Comparison of ENCODE assay signal across 8 cellular contexts in the genomic region with DNA sequence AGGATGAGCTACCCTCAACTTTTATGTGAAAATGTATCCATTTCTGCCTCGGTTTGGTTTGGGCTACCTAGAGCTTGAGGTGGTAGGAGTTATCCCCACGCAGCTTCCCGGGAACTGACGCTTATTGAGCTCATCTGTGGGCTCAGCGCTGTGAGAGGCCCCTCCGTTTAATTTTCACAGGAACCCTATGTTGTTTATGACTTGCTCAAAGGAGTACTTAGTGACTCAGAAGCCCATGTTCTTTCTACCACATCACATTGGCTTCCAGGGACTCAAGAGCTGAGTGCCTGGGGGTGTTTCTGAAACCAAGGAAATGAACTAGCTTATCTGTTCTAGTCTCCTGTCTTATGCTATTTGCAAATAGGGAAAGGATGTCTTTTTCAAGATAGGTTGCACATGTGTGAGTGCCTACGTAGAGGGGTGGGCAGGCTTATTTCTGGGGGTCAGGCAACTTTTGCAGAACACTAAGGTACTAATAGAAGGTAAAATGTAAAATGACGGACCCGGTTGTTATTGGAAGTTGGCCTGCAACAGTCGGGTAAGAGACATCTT. TPM values are rescaled to one million over a fixed set of nuclear protein-coding genes. Genes with fewer than 3 reads are reported as not detected.
DNase-seq lines count a peak whose midpoint lies in the region; ATAC-seq and TF ChIP-seq lines count a peak whose summit lies in the region.

No MANE protein-coding gene starts in this region.

- H3K27ac ChIP-seq in coronary artery: peak overlapping the region; percentile 60 to 77

- no peak for TF ChIP-seq CTCF in coronary artery (IDR thresholded peaks at IDR 0.05)

- in situ Hi-C loops in G401 (cut with HindIII; ENCODE audit: low sequenced_read_pairs): no loop called here

- ATAC-seq in HG03565 (IDR thresholded peaks at IDR 0.05; ENCODE audit: unreplicated experiment) (no peak), GM21390 (IDR thresholded peaks at IDR 0.05; ENCODE audit: unreplicated experiment) (no peak)

- no peak overlapping the region for H3K4me3 ChIP-seq in coronary artery

- DNase-seq in G401 (ENCODE audit: low spot score): peak; percentile 29
- DNase-seq in T1000 (lab: John Stamatoyannopoulos, UW): peak; percentile 20
- no peak for DNase-seq in coronary artery (ENCODE audit: low spot score)
- DNase-seq in stimulated activated CD4-positive, alpha-beta T cell treated with anti-CD3 and anti-CD28 coated beads, Interleukin-4, amount 100 ng/mL, for 24 hours: peak; percentile 71
- no peak for DNase-seq in DMS 273 treated with DMSO at 0.1 percent for 48 hours (lab: John Stamatoyannopoulos, UW)
- no peak for DNase-seq in GM03348 (ENCODE audit: low spot score)

RNA-seq across cellular contexts. Expression of a gene that starts 40.5 kb away (rescaled TPM):
- total RNA-seq in G401 (2014; rRNA removed; shearing (Covaris generic)): 12.6 and 21.1 TPM in 2 replicates

Comparison
In these comparisons a context has a peak if more than half of its experiments do, and no peak if none do; other contexts are left out.
1. DNase-seq: peak in G401 (single experiment), T1000 (single experiment) and stimulated activated CD4-positive, alpha-beta T cell treated with anti-CD3 and anti-CD28 coated beads, Interleukin-4, amount 100 ng/mL, for 24 hours (single experiment); none in coronary artery (single experiment), DMS 273 treated with DMSO at 0.1 percent for 48 hours (single experiment) and GM03348 (single experiment).